Comparison of ENCODE assay signal across 8 cellular contexts in the genomic region with DNA sequence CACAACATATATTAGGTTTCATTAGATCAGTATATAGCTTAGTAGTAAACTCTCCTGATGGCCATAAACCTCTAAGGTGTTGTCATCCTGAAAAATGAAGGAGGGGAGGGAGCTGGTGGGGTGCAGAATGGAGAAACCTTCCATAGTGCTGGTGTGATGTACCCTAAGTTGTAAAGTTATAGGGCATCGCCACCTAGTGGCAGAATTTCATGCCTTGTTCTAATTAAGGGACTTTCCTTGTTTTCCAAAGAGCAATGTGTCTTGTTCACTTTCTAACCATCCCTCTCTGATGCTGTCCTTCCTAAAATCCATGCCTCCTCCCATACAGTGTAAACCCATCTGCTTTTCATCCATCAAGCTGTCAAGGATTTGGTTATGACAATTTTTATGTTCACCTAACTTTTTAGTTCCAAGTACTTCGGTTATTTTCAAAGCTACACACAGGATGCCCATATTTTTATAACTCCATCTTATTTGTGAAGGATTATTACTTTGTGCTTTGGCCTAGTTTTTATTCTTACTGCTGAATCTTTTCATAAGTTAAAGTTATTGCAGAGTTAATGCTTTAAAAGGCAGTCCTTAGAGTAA. TPM values are rescaled to one million over a fixed set of nuclear protein-coding genes. Genes with fewer than 3 reads are reported as not detected.
A peak's percentile ranks its signal among the peaks of the same experiment; 100 is the strongest.
DNase-seq lines count a peak whose midpoint lies in the region; ATAC-seq and TF ChIP-seq lines count a peak whose summit lies in the region.

No MANE protein-coding gene starts in this region.

- H3K9me3 ChIP-seq in Peyer's patch, result no peaks in the 10 kb centered on the region
- no peaks in the 10 kb centered on the region for H3K9me3 ChIP-seq in gastrocnemius medialis

- H3K27ac ChIP-seq in Peyer's patch (no peak overlapping the region), gastrocnemius medialis (no peak overlapping the region)

- peak; percentile 51 for ATAC-seq in HG02973 (IDR thresholded peaks at IDR 0.05; ENCODE audit: unreplicated experiment)
- ATAC-seq in gastrocnemius medialis, result no peak

- TF ChIP-seq CTCF in Peyer's patch (IDR thresholded peaks at IDR 0.05) (peak; percentile 35 to 71 (median 54)), gastrocnemius medialis (IDR thresholded peaks at IDR 0.05 in 4 of 5, conservative IDR thresholded peaks at IDR 0.05 in 1 of 5) (peak in 4 of 5 experiments; percentile 41 to 69 (median 48))

- intact Hi-C loops in head of caudate nucleus (cut with DNase I) (no loop called here), gastrocnemius medialis (cut with DNase I; ENCODE audit: low total_unique reads) (loop anchor here (5.0 kb wide), 2 partner anchors 171 to 501 kb away; a partner anchor contains a TSS)

- H3K27me3 ChIP-seq in Peyer's patch, result no peaks in the 10 kb centered on the region
- no peaks in the 10 kb centered on the region for H3K27me3 ChIP-seq in gastrocnemius medialis

- DNase-seq in DMS79 treated with DMSO at 0.1 percent for 48 hours (lab: John Stamatoyannopoulos, UW), result peak; percentile 18
- no peak for DNase-seq in DMS79 (lab: John Stamatoyannopoulos, UW)
- DNase-seq in Peyer's patch, result peak in 2 of 3 donors; percentile 70 to 92
- peak; percentile 50 for DNase-seq in activated gamma-delta T cell treated with anti-CD3 and anti-CD28 coated beads, Interleukin-2, amount 50 U/mL, for 16 hours (ENCODE audit: low read depth)
- DNase-seq in head of caudate nucleus, result peak in 37 of 42 donors; percentile 14 to 87 (median 68)
- DNase-seq in gastrocnemius medialis, result peak in 1 of 2 donors; percentile 15
- DNase-seq in NCI-H2107 treated with DMSO at 0.1 percent for 48 hours (lab: John Stamatoyannopoulos, UW; ENCODE audit: unreplicated experiment), result no peak

- in situ Hi-C loops in gastrocnemius medialis (cut with MboI; ENCODE audit: low sequenced_read_pairs in 4 of 4), result loop anchor here in 3 of 4 donors (25.0 kb wide), 3 partner anchors 171 to 1021 kb away; a partner anchor contains a TSS

- TF ChIP-seq POLR2A in Peyer's patch (IDR thresholded peaks at IDR 0.05) (no peak), gastrocnemius medialis (IDR thresholded peaks at IDR 0.05) (no peak)

- no peaks in the 10 kb centered on the region for H3K4me1 ChIP-seq in Peyer's patch
- no peaks in the 10 kb centered on the region for H3K4me1 ChIP-seq in gastrocnemius medialis

- H3K4me3 ChIP-seq in Peyer's patch (no peak overlapping the region), gastrocnemius medialis (no peak overlapping the region)

- H3K36me3 ChIP-seq in Peyer's patch (no peaks in the 10 kb centered on the region), gastrocnemius medialis (no peaks in the 10 kb centered on the region)

RNA-seq across cellular contexts. Expression of a gene that starts 4.5 kb away (rescaled TPM):
- total RNA-seq in Peyer's patch (10 to 100 TPM in 3 of 4 donors, 1 to 10 TPM in 1; 9.1 to 14.0 (median 12.7) TPM), gastrocnemius medialis (1 to 10 TPM; 3.7 to 9.8 (median 5.9) TPM)

Comparison
In these comparisons a context has a peak if more than half of its experiments do, and no peak if none do; other contexts are left out.
1. DNase-seq: peak in DMS79 treated with DMSO at 0.1 percent for 48 hours (single experiment), Peyer's patch (2 of 3), activated gamma-delta T cell treated with anti-CD3 and anti-CD28 coated beads, Interleukin-2, amount 50 U/mL, for 16 hours (single experiment) and head of caudate nucleus (37 of 42); none in DMS79 (single experiment) and NCI-H2107 treated with DMSO at 0.1 percent for 48 hours (single experiment).